8 cellular contexts compared by ENCODE assay signal in the genomic region with DNA sequence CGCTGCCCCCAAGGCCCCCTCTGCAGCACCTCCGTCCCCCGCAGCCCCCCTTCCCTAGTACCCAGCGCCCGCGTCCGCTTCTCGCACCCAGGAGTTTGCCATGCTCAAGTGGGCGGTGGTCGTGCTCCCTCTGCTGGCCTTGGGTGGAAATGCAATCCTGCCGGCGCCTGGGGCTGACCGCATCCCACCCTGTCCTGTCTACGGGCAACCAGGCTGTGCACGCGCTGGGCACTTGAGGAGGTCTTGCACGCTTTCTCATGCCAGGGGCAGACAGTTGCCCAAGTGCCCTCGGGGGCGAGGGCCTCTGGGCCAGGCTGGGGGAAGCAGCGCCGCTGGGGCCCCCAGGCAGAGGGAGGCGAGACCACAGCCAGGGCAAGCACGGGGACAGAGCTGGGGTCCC.
DNase-seq lines count a peak whose midpoint lies in the region; ATAC-seq and TF ChIP-seq lines count a peak whose summit lies in the region.
"Not testable (repeated sequence)": the region's sequence is repeated elsewhere in the genome, so short reads cannot be mapped to it uniquely, and the experiment has no call there.

No MANE protein-coding gene starts in this region.

- intact Hi-C loops in right cardiac atrium (cut with DNase I); upper lobe of right lung (cut with DNase I): not testable (repeated sequence)

- ATAC-seq in right cardiac atrium, upper lobe of right lung: not testable (repeated sequence)

- WGBS in right cardiac atrium = 46% methylated on average over 8 of the region's 23 CpGs

- H3K9ac ChIP-seq in OCI-LY3 (ENCODE audit: low read length); parathyroid adenoma: not testable (repeated sequence)

- H3K4me3 ChIP-seq in BE2C (ENCODE audit: low read depth, low read length); OCI-LY3 (ENCODE audit: low read length); WERI-Rb-1 (ENCODE audit: low read depth, low read length); fibroblast of villous mesenchyme (ENCODE audit: low read depth, low read length); right cardiac atrium (ENCODE audit: low read length); parathyroid adenoma (ENCODE audit: low read depth, low read length); upper lobe of right lung: not testable (repeated sequence)

- not testable (repeated sequence) for H3K27ac ChIP-seq in OCI-LY3 (ENCODE audit: low read length); WERI-Rb-1; right cardiac atrium (ENCODE audit: low read length); parathyroid adenoma; upper lobe of right lung

- H3K79me2 ChIP-seq in OCI-LY3 (ENCODE audit: low read length); parathyroid adenoma: not testable (repeated sequence)

- H3K4me2 ChIP-seq in OCI-LY3 (ENCODE audit: low read length); parathyroid adenoma (ENCODE audit: low read length): not testable (repeated sequence)

- H3K4me1 ChIP-seq in BE2C; OCI-LY3 (ENCODE audit: low read length); right cardiac atrium (ENCODE audit: control insufficient read depth, insufficient read depth, low read length); parathyroid adenoma; upper lobe of right lung: not testable (repeated sequence)

- not testable (repeated sequence) for H3K27me3 ChIP-seq in BE2C; OCI-LY3 (ENCODE audit: low read depth, low read length); WERI-Rb-1 (ENCODE audit: insufficient read depth, low read depth, severe bottlenecking); right cardiac atrium (ENCODE audit: control insufficient read depth, insufficient read depth); parathyroid adenoma (ENCODE audit: control insufficient read depth, insufficient read depth, low read length); upper lobe of right lung

- TF ChIP-seq CTCF in BE2C (IDR thresholded peaks at IDR 0.05; ENCODE audit: low read depth, low read length) = 0 out of 2 replicates have a peak, but pooled peaks have one; percentile 12
- TF ChIP-seq CTCF in OCI-LY3 (IDR thresholded peaks at IDR 0.05; ENCODE audit: low read depth, low read length) = peak; percentile 14; the same call in 1 of the 2 replicates
- TF ChIP-seq CTCF in WERI-Rb-1 (IDR thresholded peaks at IDR 0.05; ENCODE audit: low read depth, low read length) = 0 out of 2 replicates have a peak, but pooled peaks have one; percentile 9
- peak; percentile 5 for TF ChIP-seq CTCF in fibroblast of villous mesenchyme (IDR thresholded peaks at IDR 0.05; ENCODE audit: insufficient read depth, low read depth, low read length)
- peak; percentile 41 for TF ChIP-seq CTCF in parathyroid adenoma (IDR thresholded peaks at IDR 0.05)
- TF ChIP-seq CTCF in upper lobe of right lung (IDR thresholded peaks at IDR 0.05) = peak; percentile 24

- not testable (repeated sequence) for H3K9me3 ChIP-seq in BE2C; OCI-LY3 (ENCODE audit: insufficient read depth, low read length); WERI-Rb-1 (ENCODE audit: severe bottlenecking); right cardiac atrium (ENCODE audit: control insufficient read depth, low read length); parathyroid adenoma (ENCODE audit: control insufficient read depth, low read length); upper lobe of right lung

- not testable (repeated sequence) for H2AFZ ChIP-seq in OCI-LY3 (ENCODE audit: low read depth, low read length); parathyroid adenoma

- DNase-seq in BE2C (peak; percentile 18), WERI-Rb-1 (peak; percentile 15), right cardiac atrium (peak in 2 of 3 donors; percentile 26 to 40), upper lobe of right lung (peak; percentile 41)
- peak; percentile 63 for DNase-seq in activated effector memory CD4-positive, alpha-beta T cell treated with anti-CD3 and anti-CD28 coated beads, Interleukin-2, amount 50 U/mL, for 16 hours
- not testable (repeated sequence) for DNase-seq in fibroblast of villous mesenchyme (ENCODE audit: low read depth)

- not testable (repeated sequence) for H4K20me1 ChIP-seq in OCI-LY3 (ENCODE audit: insufficient read depth, low read length)

- H3K36me3 ChIP-seq in BE2C; OCI-LY3 (replicated peaks; ENCODE audit: low read depth, low read length); WERI-Rb-1; parathyroid adenoma (ENCODE audit: control insufficient read depth, insufficient read depth, low read length); upper lobe of right lung: not testable (repeated sequence)
